In genomic region chr7:113404245-113404644, GRCh38 we compare ENCODE assay signal across 11 cellular contexts.
DNase-seq lines count a peak whose midpoint lies in the region; ATAC-seq, FAIRE-seq and TF ChIP-seq lines count a peak whose summit lies in the region.
"Had no signal": no experiment of that assay in that cellular context is flagged by ENCODE, and none has a peak within 500 bp of the region (broad histone marks: within the 10 kb centered on the region; RNA-seq: fewer than 3 reads in every experiment).

No MANE protein-coding gene starts in this region.

- H3K4me3 ChIP-seq in LNCaP clone FGC (ENCODE audit: low read depth, low read length), result no peak overlapping the region
- no peak overlapping the region for H3K4me3 ChIP-seq in mammary epithelial cell (replicated peaks in 1 of 3; ENCODE audit: insufficient read depth in 1 of 3, low read depth in 2 of 3, low read length in 3 of 3)
- no peak overlapping the region for H3K4me3 ChIP-seq in small intestine (ENCODE audit: low read depth in 1 of 2, low read length in 2 of 2)
- H3K4me3 ChIP-seq: BLaER1 had no signal

- no peak for ATAC-seq in HG03342 (IDR thresholded peaks at IDR 0.05; ENCODE audit: unreplicated experiment)

- H3K27me3 ChIP-seq in mammary epithelial cell (ENCODE audit: insufficient read depth, low read length) (no peaks in the 10 kb centered on the region), small intestine (ENCODE audit: control insufficient read depth in 2 of 2, insufficient read depth in 2 of 2, low read length in 2 of 2) (no peaks in the 10 kb centered on the region)
- H3K27me3 ChIP-seq: BLaER1 had no signal

- no peaks in the 10 kb centered on the region for H4K20me1 ChIP-seq in mammary epithelial cell (ENCODE audit: insufficient read depth, low read length)
- H4K20me1 ChIP-seq: BLaER1 had no signal

- CTCF ChIA-PET in mammary epithelial cell (lab: Charles Lee; ENCODE audit: low non-redundant PET), result interaction anchor here (0.6 to 0.7 kb wide), 2 partner anchors 18 to 308 kb away, joined by 4 to 25 read pairs; no protein-coding TSS in a partner anchor

- H3K4me1 ChIP-seq in mammary epithelial cell (ENCODE audit: insufficient read depth, low read length), result no peaks in the 10 kb centered on the region
- no peaks in the 10 kb centered on the region for H3K4me1 ChIP-seq in small intestine (ENCODE audit: control insufficient read depth in 2 of 2, insufficient read depth in 1 of 2, low read depth in 1 of 2, low read length in 1 of 2)
- H3K4me1 ChIP-seq: BLaER1 had no signal

- in situ Hi-C loops in mammary epithelial cell (cut with MboI; ENCODE audit: low sequenced_read_pairs in 2 of 2), result loop anchor here (10.0 to 25.0 kb wide), 4 partner anchors 242 to 867 kb away; no protein-coding TSS in a partner anchor

- no peak for FAIRE-seq in small intestine (lab: Jason Lieb, UNC)
- FAIRE-seq: islet of Langerhans had no signal

- TF ChIP-seq CTCF in LNCaP clone FGC (IDR thresholded peaks at IDR 0.05; ENCODE audit: control insufficient read depth, extremely low read depth, insufficient read depth), result peak; percentile 42
- peak; percentile 22 to 43 for TF ChIP-seq CTCF in mammary epithelial cell (conservative IDR thresholded peaks at IDR 0.05 in 1 of 2, IDR thresholded peaks at IDR 0.05 in 1 of 2; ENCODE audit: extremely low read depth in 1 of 2, insufficient read depth in 1 of 2, low read depth in 1 of 2, low read length in 2 of 2)

- H3K4me2 ChIP-seq in mammary epithelial cell (ENCODE audit: insufficient read depth, low read depth, low read length), result no peak overlapping the region
- H3K4me2 ChIP-seq: BLaER1 had no signal

- no peaks in the 10 kb centered on the region for H3K79me2 ChIP-seq in mammary epithelial cell (ENCODE audit: insufficient read depth, low read length)

- intact Hi-C loops in mammary epithelial cell (cut with micrococcal nuclease), result loop anchor here (1.0 to 2.0 kb wide), 2 partner anchors 17 to 306 kb away; no protein-coding TSS in a partner anchor

- H3K9ac ChIP-seq in mammary epithelial cell (ENCODE audit: insufficient read depth, low read length), result no peak overlapping the region
- H3K9ac ChIP-seq: BLaER1 had no signal

- H3K27ac ChIP-seq in mammary epithelial cell (ENCODE audit: insufficient read depth, low read depth, low read length), result no peak overlapping the region
- no peak overlapping the region for H3K27ac ChIP-seq in small intestine (ENCODE audit: low read depth in 1 of 2, low read length in 1 of 2)
- H3K27ac ChIP-seq: BLaER1 had no signal

- H3K9me3 ChIP-seq in mammary epithelial cell (replicated peaks; ENCODE audit: insufficient read depth, low read length), result no peaks in the 10 kb centered on the region
- H3K9me3 ChIP-seq in small intestine (ENCODE audit: control insufficient read depth, low read depth), result no peaks in the 10 kb centered on the region
- H3K9me3 ChIP-seq: BLaER1 had no signal

- dilution Hi-C loops in mammary epithelial cell (cut with HindIII; ENCODE audit: low sequenced_read_pairs), result no loop called here

- no TSS peak for BruUV-seq in mammary epithelial cell (replicated peaks; lab: Mats Ljungman, UMichigan)

- H3K36me3 ChIP-seq in mammary epithelial cell (ENCODE audit: insufficient read depth, low read length), result no peaks in the 10 kb centered on the region
- H3K36me3 ChIP-seq in small intestine (ENCODE audit: control insufficient read depth in 2 of 2, insufficient read depth in 2 of 2, low read length in 2 of 2), result no peaks in the 10 kb centered on the region
- H3K36me3 ChIP-seq: BLaER1 had no signal

- WGBS in mammary epithelial cell (ENCODE audit: low coverage, missing lambda C conversion rate), result 94% methylated on average over 8 of the region's 8 CpGs
- WGBS in small intestine, 3 donors, result 52 to 58% (median 56%) methylated on average over 8 of the region's 8 CpGs

- DNase-seq in SKM-1 treated with dmso at 0.1 percent for 144 hours (lab: John Stamatoyannopoulos, UW; ENCODE audit: unreplicated experiment) (peak; percentile 9), SKM-1 (lab: John Stamatoyannopoulos, UW; ENCODE audit: unreplicated experiment) (no peak), LNCaP clone FGC (ENCODE audit: low read depth) (no peak), mammary epithelial cell (no peak), small intestine (peak; percentile 31), NCI-H2107 (lab: John Stamatoyannopoulos, UW) (no peak)
- no peak for DNase-seq in stimulated activated CD4-positive, alpha-beta T cell treated with anti-CD3 and anti-CD28 coated beads, Interleukin-4, amount 100 ng/mL, for 24 hours
- DNase-seq: stimulated activated CD4-positive, alpha-beta T cell treated with anti-CD3 and anti-CD28 coated beads, Interleukin-4, amount 100 ng/mL, for 1 hour had no signal

- no peak overlapping the region for H2AFZ ChIP-seq in mammary epithelial cell (ENCODE audit: low read depth, low read length)

Comparison
In these comparisons a context has a peak if more than half of its experiments do, and no peak if none do; other contexts are left out.
1. DNase-seq: peak in SKM-1 treated with dmso at 0.1 percent for 144 hours (single experiment) and small intestine (single experiment); none in SKM-1 (single experiment), LNCaP clone FGC (single experiment), mammary epithelial cell (single experiment), stimulated activated CD4-positive, alpha-beta T cell treated with anti-CD3 and anti-CD28 coated beads, Interleukin-4, amount 100 ng/mL, for 24 hours (single experiment) and NCI-H2107 (single experiment).